ENCODE assay signal across 8 cellular contexts in genomic region chr6:36120979-36121706, GRCh38. TPM values are rescaled to one million over a fixed set of nuclear protein-coding genes. Genes with fewer than 3 reads are reported as not detected.
DNase-seq lines count a peak whose midpoint lies in the region; ATAC-seq and TF ChIP-seq lines count a peak whose summit lies in the region.

No MANE protein-coding gene starts in this region.

- DNase-seq in RWPE1 (ENCODE audit: low spot score) (peak; percentile 27), right lobe of liver (peak; percentile 82 to 87 (median 84)), NCI-H2196 (lab: John Stamatoyannopoulos, UW; ENCODE audit: unreplicated experiment) (no peak), NCI-H2029 (lab: John Stamatoyannopoulos, UW) (no peak), NCI-H146 treated with DMSO at 0.1 percent for 48 hours (lab: John Stamatoyannopoulos, UW; ENCODE audit: unreplicated experiment) (no peak)
- peak; percentile 67 for DNase-seq in activated naive CD8-positive, alpha-beta T cell treated with anti-CD3 and anti-CD28 coated beads, Interleukin-2, amount 50 U/mL, for 24 hours

- TF ChIP-seq POLR2A in right lobe of liver (IDR thresholded peaks at IDR 0.05), result no peak

- no peaks in the 10 kb centered on the region for H3K27me3 Mint-ChIP-seq in activated naive CD8-positive, alpha-beta T cell treated with anti-CD3 and anti-CD28 coated beads, Interleukin-2, amount 50 U/mL, for 24 hours

- POLR2A ChIA-PET in RWPE1 (lab: Yijun Ruan, JAX; ENCODE audit: low non-redundant PET), result no interaction called here

- peaks cover 0 to 34% (median 8%) of the 10 kb centered on the region in 4 donors for H3K4me1 ChIP-seq in right lobe of liver
- H3K4me1 ChIP-seq in subcutaneous abdominal adipose tissue (ENCODE audit: control insufficient read depth in 5 of 5, insufficient read depth in 5 of 5, low read length in 5 of 5), result peaks cover 5 to 29% (median 19%) of the 10 kb centered on the region in 5 donors

- intact Hi-C loops in right lobe of liver (cut with DNase I), result no loop called here

- H3K27ac Mint-ChIP-seq in activated naive CD8-positive, alpha-beta T cell treated with anti-CD3 and anti-CD28 coated beads, Interleukin-2, amount 50 U/mL, for 24 hours, result peak overlapping the region; percentile 94

- H3K36me3 Mint-ChIP-seq in activated naive CD8-positive, alpha-beta T cell treated with anti-CD3 and anti-CD28 coated beads, Interleukin-2, amount 50 U/mL, for 24 hours (ENCODE audit: low read depth), result peaks cover 5% of the 10 kb centered on the region

- peaks cover 0 to 9% (median 0%) of the 10 kb centered on the region in 4 donors for H3K36me3 ChIP-seq in right lobe of liver
- peaks cover 2 to 16% (median 8%) of the 10 kb centered on the region in 5 donors for H3K36me3 ChIP-seq in subcutaneous abdominal adipose tissue (ENCODE audit: control insufficient read depth in 5 of 5, insufficient read depth in 5 of 5, low read length in 5 of 5)

- H3K4me1 Mint-ChIP-seq in activated naive CD8-positive, alpha-beta T cell treated with anti-CD3 and anti-CD28 coated beads, Interleukin-2, amount 50 U/mL, for 24 hours, result peaks cover 88% of the 10 kb centered on the region

- CTCF ChIA-PET in RWPE1 (lab: Yijun Ruan, JAX), result interaction anchor here (0.6 to 2.0 kb wide), 3 partner anchors 26 to 494 kb away, joined by 5 read pairs; partner anchors contain the start of gene MAPK14

- TF ChIP-seq CTCF in RWPE1 (conservative IDR thresholded peaks at IDR 0.05; ENCODE audit: low read depth) (no peak), right lobe of liver (IDR thresholded peaks at IDR 0.05) (no peak)

- H3K27me3 ChIP-seq in right lobe of liver (no peaks in the 10 kb centered on the region), subcutaneous abdominal adipose tissue (ENCODE audit: control insufficient read depth in 5 of 5, insufficient read depth in 4 of 5, low read length in 5 of 5) (peaks cover 0 to 3% (median 0%) of the 10 kb centered on the region in 5 donors)

- H3K9ac ChIP-seq in subcutaneous abdominal adipose tissue (ENCODE audit: low read length in 5 of 5), result peak overlapping the region in 1 of 5 donors; percentile 36

- H3K9me3 Mint-ChIP-seq in activated naive CD8-positive, alpha-beta T cell treated with anti-CD3 and anti-CD28 coated beads, Interleukin-2, amount 50 U/mL, for 24 hours, result no peaks in the 10 kb centered on the region

- H3K9me3 ChIP-seq in right lobe of liver, result no peaks in the 10 kb centered on the region
- H3K9me3 ChIP-seq in subcutaneous abdominal adipose tissue (ENCODE audit: control insufficient read depth in 5 of 5, low read length in 5 of 5), result no peaks in the 10 kb centered on the region

- peak; percentile 37 for ATAC-seq in GM21786 (IDR thresholded peaks at IDR 0.05; ENCODE audit: unreplicated experiment)
- ATAC-seq in activated naive CD8-positive, alpha-beta T cell treated with anti-CD3 and anti-CD28 coated beads, Interleukin-2, amount 50 U/mL, for 24 hours, result peak; percentile 37
- peak; percentile 66 to 78 (median 73) for ATAC-seq in right lobe of liver

- H3K4me3 Mint-ChIP-seq in activated naive CD8-positive, alpha-beta T cell treated with anti-CD3 and anti-CD28 coated beads, Interleukin-2, amount 50 U/mL, for 24 hours, result peak overlapping the region; percentile 74

- H3K27ac ChIP-seq in RWPE1 (peak overlapping the region; percentile 59), right lobe of liver (peak overlapping the region; percentile 56 to 74 (median 65)), subcutaneous abdominal adipose tissue (ENCODE audit: low read depth, low read length) (peak overlapping the region; percentile 60)

- 57% methylated on average over 5 of the region's 12 CpGs for WGBS in right lobe of liver (ENCODE audit: insufficient coverage, low coverage, low lambda C conversion rate, missing lambda C conversion rate)

- no peak overlapping the region for H3K4me3 ChIP-seq in right lobe of liver
- peak overlapping the region in 3 of 5 donors; percentile 23 to 43 (median 41) for H3K4me3 ChIP-seq in subcutaneous abdominal adipose tissue (ENCODE audit: low read depth in 1 of 5, low read length in 5 of 5)

RNA-seq across cellular contexts. Expression of gene MAPK13, which starts 9.2 kb away (rescaled TPM):
- 1 to 10 TPM; 2.2 to 5.0 (median 3.0) TPM for total RNA-seq in right lobe of liver

Comparison
In these comparisons a context has a peak if more than half of its experiments do, and no peak if none do; other contexts are left out.
1. DNase-seq: peak in RWPE1 (single experiment), activated naive CD8-positive, alpha-beta T cell treated with anti-CD3 and anti-CD28 coated beads, Interleukin-2, amount 50 U/mL, for 24 hours (single experiment) and right lobe of liver (3 of 3); none in NCI-H2196 (single experiment), NCI-H2029 (single experiment) and NCI-H146 treated with DMSO at 0.1 percent for 48 hours (single experiment).
2. H3K4me3 ChIP-seq: peak in subcutaneous abdominal adipose tissue (3 of 5); none in right lobe of liver (0 of 3).
3. Peak in every context shown above with its lines, with median percentiles within 50 percentile points of each other: ATAC-seq and H3K27ac ChIP-seq.